ENCODE assay signal across 1 cellular context in genomic region chr15:81338422-81339007, GRCh38.
A peak's percentile ranks its signal among the peaks of the same experiment; 100 is the strongest.
TF ChIP-seq lines count a peak whose summit lies in the region.

No MANE protein-coding gene starts in this region.

TF ChIP-seq in HCT116, 20 proteins besides CTCF, POLR2A, EP300 and RAD21 (continued from another document):
- no peak for TF ChIP-seq SRF (IDR thresholded peaks at IDR 0.05; ENCODE audit: low read depth)
- TF ChIP-seq JUND (IDR thresholded peaks at IDR 0.05), result peak; percentile 35; the same call in 1 of the 2 replicates
- TF ChIP-seq EZH2phosphoT487 (IDR thresholded peaks at IDR 0.05; ENCODE audit: borderline replicate concordance), result no peak
- TF ChIP-seq, protein P1, sequence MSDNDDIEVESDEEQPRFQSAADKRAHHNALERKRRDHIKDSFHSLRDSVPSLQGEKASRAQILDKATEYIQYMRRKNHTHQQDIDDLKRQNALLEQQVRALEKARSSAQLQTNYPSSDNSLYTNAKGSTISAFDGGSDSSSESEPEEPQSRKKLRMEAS (IDR thresholded peaks at IDR 0.05), result no peak
- TF ChIP-seq ATF3 (IDR thresholded peaks at IDR 0.05), result no peak
